ENCODE assay signal across 23 cellular contexts in the genomic region with DNA sequence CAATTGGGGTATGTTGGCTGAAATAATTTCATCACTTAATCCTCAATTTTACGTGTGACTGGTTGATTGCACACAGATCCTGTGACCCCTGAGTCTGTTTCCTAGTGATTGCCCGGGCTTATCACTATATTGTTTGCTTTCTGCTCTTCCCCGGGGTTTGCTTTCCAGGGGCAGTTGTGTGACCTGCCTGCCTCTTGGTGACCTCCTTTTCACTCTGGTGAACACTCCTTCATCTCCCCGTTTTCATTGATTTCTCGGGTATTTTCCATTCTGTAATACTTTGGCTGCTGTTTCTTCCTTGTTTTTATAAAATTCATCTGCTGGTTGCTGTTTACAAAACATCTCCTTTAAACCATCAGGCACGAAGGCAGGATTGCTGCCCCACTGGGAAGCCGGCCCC. TPM values are rescaled to one million over a fixed set of nuclear protein-coding genes. Genes with fewer than 3 reads are reported as not detected.
DNase-seq lines count a peak whose midpoint lies in the region; ATAC-seq and TF ChIP-seq lines count a peak whose summit lies in the region.
"Had no signal": no experiment of that assay in that cellular context is flagged by ENCODE, and none has a peak within 500 bp of the region (broad histone marks: within the 10 kb centered on the region; RNA-seq: fewer than 3 reads in every experiment).

No MANE protein-coding gene starts in this region.

- POLR2A ChIA-PET in SK-N-SH (lab: Yijun Ruan, JAX), result no interaction called here

- H3K27me3 Mint-ChIP-seq in neural progenitor cell (ENCODE audit: insufficient read depth, low read depth), result peaks cover 24% of the 10 kb centered on the region

- H3K4me3 Mint-ChIP-seq in neural progenitor cell, result peak overlapping the region; percentile 16
- H3K4me3 Mint-ChIP-seq: CD14-positive monocyte had no signal

- H4K20me1 ChIP-seq in SK-N-SH (ENCODE audit: insufficient read depth), result no peaks in the 10 kb centered on the region
- peaks cover 13% of the 10 kb centered on the region for H4K20me1 ChIP-seq in neural progenitor cell (ENCODE audit: low read depth)

- TF ChIP-seq EP300 in SK-N-SH (IDR thresholded peaks at IDR 0.05; ENCODE audit: borderline replicate concordance in 1 of 2, low read depth in 1 of 2, low read length in 1 of 2), result no peak

- no peaks in the 10 kb centered on the region for H3K9me3 Mint-ChIP-seq in neural progenitor cell
- H3K9me3 Mint-ChIP-seq: CD14-positive monocyte had no signal

- no peaks in the 10 kb centered on the region for H3K36me3 Mint-ChIP-seq in neural progenitor cell
- H3K36me3 Mint-ChIP-seq: CD14-positive monocyte had no signal

- 9% methylated on average over 7 of the region's 7 CpGs for WGBS in SK-N-SH (ENCODE audit: low lambda C conversion rate)
- WGBS in esophagus squamous epithelium, 2 donors, result 47 to 62% methylated on average over 7 of the region's 7 CpGs

- H3K4me1 Mint-ChIP-seq in neural progenitor cell, result peaks cover 36% of the 10 kb centered on the region
- H3K4me1 Mint-ChIP-seq: CD14-positive monocyte had no signal

- H3K27me3 ChIP-seq in SK-N-SH (ENCODE audit: insufficient read depth) (peaks cover 23% of the 10 kb centered on the region; the same call in 1 of the 2 replicates), esophagus squamous epithelium (no peaks in the 10 kb centered on the region), neural progenitor cell (peaks cover 20% of the 10 kb centered on the region), vagina (no peaks in the 10 kb centered on the region)

- H3K9me3 ChIP-seq in SK-N-SH, result no peaks in the 10 kb centered on the region
- no peaks in the 10 kb centered on the region for H3K9me3 ChIP-seq in esophagus squamous epithelium
- peaks cover 5% of the 10 kb centered on the region for H3K9me3 ChIP-seq in neural progenitor cell (ENCODE audit: low read depth)
- no peaks in the 10 kb centered on the region for H3K9me3 ChIP-seq in vagina

- H3K79me2 ChIP-seq in SK-N-SH (ENCODE audit: insufficient read depth) (no peaks in the 10 kb centered on the region), neural progenitor cell (ENCODE audit: low read depth) (no peaks in the 10 kb centered on the region)

- ATAC-seq in SK-N-SH treated with all-trans-retinoic acid at 6 μM for 48 hours (no peak), HG03135 (IDR thresholded peaks at IDR 0.05; ENCODE audit: unreplicated experiment) (no peak), HG02763 (IDR thresholded peaks at IDR 0.05; ENCODE audit: unreplicated experiment) (no peak)

- H3K4me2 ChIP-seq in SK-N-SH (no peak overlapping the region), neural progenitor cell (no peak overlapping the region)
- H3K4me2 ChIP-seq: KMS-11 had no signal

- TF ChIP-seq CTCF in SK-N-SH (IDR thresholded peaks at IDR 0.05) (no peak), esophagus squamous epithelium (IDR thresholded peaks at IDR 0.05) (no peak), neural progenitor cell (IDR thresholded peaks at IDR 0.05) (no peak), vagina (IDR thresholded peaks at IDR 0.05) (no peak)

- no peaks in the 10 kb centered on the region for H3F3A ChIP-seq in SK-N-SH (replicated peaks; ENCODE audit: insufficient read depth)
- peaks cover 33% of the 10 kb centered on the region for H3F3A ChIP-seq in neural progenitor cell (ENCODE audit: low read depth)

- H3K9ac ChIP-seq in SK-N-SH, result no peak overlapping the region
- H3K9ac ChIP-seq in neural progenitor cell, result no peak overlapping the region
- H3K9ac ChIP-seq: KMS-11 had no signal

- no peak for TF ChIP-seq RAD21 in SK-N-SH (IDR thresholded peaks at IDR 0.05; ENCODE audit: low read length)

- no peak overlapping the region for H3K4me3 ChIP-seq in SK-N-SH (ENCODE audit: low read depth in 2 of 2, low read length in 1 of 2)
- no peak overlapping the region for H3K4me3 ChIP-seq in esophagus squamous epithelium
- no peak overlapping the region for H3K4me3 ChIP-seq in neural progenitor cell
- no peak overlapping the region for H3K4me3 ChIP-seq in vagina

- no peaks in the 10 kb centered on the region for H3K4me1 ChIP-seq in SK-N-SH (ENCODE audit: control insufficient read depth in 1 of 2, insufficient read depth in 2 of 2, low read depth in 1 of 2, low read length in 1 of 2)
- H3K4me1 ChIP-seq in esophagus squamous epithelium, result peaks cover 0 to 16% (median 5%) of the 10 kb centered on the region in 3 donors
- H3K4me1 ChIP-seq in neural progenitor cell, result peaks cover 32% of the 10 kb centered on the region
- peaks cover 19% of the 10 kb centered on the region for H3K4me1 ChIP-seq in vagina

- no peaks in the 10 kb centered on the region for H3K9me2 ChIP-seq in SK-N-SH

- no peak for DNase-seq in SK-N-SH
- no peak for DNase-seq in esophagus squamous epithelium (lab: John Stamatoyannopoulos, UW)
- DNase-seq in neural progenitor cell (ENCODE audit: low spot score), result no peak
- no peak for DNase-seq in vagina (ENCODE audit: extremely low spot score in 2 of 2)
- no peak for DNase-seq in amniotic stem cell (lab: John Stamatoyannopoulos, UW)
- DNase-seq: COR-L47, DMS 273 treated with DMSO at 0.1 percent for 48 hours, DND-41, MV-4-11, NCI-H1417, NCI-H1930, NCI-H2171, NCI-H446 treated with DMSO at 0.1 percent for 48 hours, NCI-H774, SHP77 had no signal

- TF ChIP-seq POLR2A in esophagus squamous epithelium (IDR thresholded peaks at IDR 0.05), result no peak
- no peak for TF ChIP-seq POLR2A in vagina (IDR thresholded peaks at IDR 0.05)

- no peaks in the 10 kb centered on the region for H3K36me3 ChIP-seq in SK-N-SH (replicated peaks in 1 of 2; ENCODE audit: control insufficient read depth in 1 of 2, insufficient read depth in 2 of 2, low read length in 1 of 2)
- peaks cover 0 to 6% (median 0%) of the 10 kb centered on the region in 3 donors for H3K36me3 ChIP-seq in esophagus squamous epithelium
- H3K36me3 ChIP-seq in neural progenitor cell, result no peaks in the 10 kb centered on the region
- H3K36me3 ChIP-seq in vagina, result no peaks in the 10 kb centered on the region

- intact Hi-C loops in esophagus squamous epithelium (cut with DNase I), result no loop called here
- intact Hi-C loops in vagina (cut with DNase I), result no loop called here

- H2AFZ ChIP-seq in SK-N-SH (ENCODE audit: low read depth), result peak overlapping the region; percentile 56; the same call in 1 of the 2 replicates
- no peak overlapping the region for H2AFZ ChIP-seq in neural progenitor cell (replicated peaks)

- H3K27ac ChIP-seq in SK-N-SH (ENCODE audit: low read depth in 2 of 2, low read length in 1 of 2), result no peak overlapping the region
- H3K27ac ChIP-seq in esophagus squamous epithelium, result peak overlapping the region in 3 of 4 donors; percentile 42 to 73 (median 65)
- H3K27ac ChIP-seq in neural progenitor cell, result no peak overlapping the region
- peak overlapping the region; percentile 67 for H3K27ac ChIP-seq in vagina
- H3K27ac ChIP-seq: 22Rv1, KMS-11 had no signal

- CTCF ChIA-PET in SK-N-SH (lab: Yijun Ruan, JAX), result no interaction called here

- H3K27ac Mint-ChIP-seq in neural progenitor cell, result no peak overlapping the region

TF ChIP-seq in SK-N-SH, 30 proteins besides CTCF, POLR2A, EP300 and RAD21 (continues in another document):
- TF ChIP-seq ELF1 (IDR thresholded peaks at IDR 0.05) (no peak), GABPA (IDR thresholded peaks at IDR 0.05; ENCODE audit: low read depth) (no peak), RXRA (IDR thresholded peaks at IDR 0.05; ENCODE audit: borderline replicate concordance, low read depth) (no peak), MEF2A (IDR thresholded peaks at IDR 0.05; ENCODE audit: borderline replicate concordance, low read depth) (no peak)
- TF ChIP-seq, protein P1, sequence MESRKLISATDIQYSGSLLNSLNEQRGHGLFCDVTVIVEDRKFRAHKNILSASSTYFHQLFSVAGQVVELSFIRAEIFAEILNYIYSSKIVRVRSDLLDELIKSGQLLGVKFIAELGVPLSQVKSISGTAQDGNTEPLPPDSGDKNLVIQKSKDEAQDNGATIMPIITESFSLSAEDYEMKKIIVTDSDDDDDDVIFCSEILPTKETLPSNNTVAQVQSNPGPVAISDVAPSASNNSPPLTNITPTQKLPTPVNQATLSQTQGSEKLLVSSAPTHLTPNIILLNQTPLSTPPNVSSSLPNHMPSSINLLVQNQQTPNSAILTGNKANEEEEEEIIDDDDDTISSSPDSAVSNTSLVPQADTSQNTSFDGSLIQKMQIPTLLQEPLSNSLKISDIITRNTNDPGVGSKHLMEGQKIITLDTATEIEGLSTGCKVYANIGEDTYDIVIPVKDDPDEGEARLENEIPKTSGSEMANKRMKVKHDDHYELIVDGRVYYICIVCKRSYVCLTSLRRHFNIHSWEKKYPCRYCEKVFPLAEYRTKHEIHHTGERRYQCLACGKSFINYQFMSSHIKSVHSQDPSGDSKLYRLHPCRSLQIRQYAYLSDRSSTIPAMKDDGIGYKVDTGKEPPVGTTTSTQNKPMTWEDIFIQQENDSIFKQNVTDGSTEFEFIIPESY (IDR thresholded peaks at IDR 0.05; ENCODE audit: borderline replicate concordance, low read depth), result no peak

TF ChIP-seq in SK-N-SH treated with all-trans-retinoic acid at 6 μM for 48 hours, 23 proteins besides CTCF, POLR2A, EP300 and RAD21 (continues in another document):
- no peak for TF ChIP-seq SNAI2 (CRISPR knock-in tag; IDR thresholded peaks at IDR 0.05)
- TF ChIP-seq ZNF565 (CRISPR knock-in tag; conservative IDR thresholded peaks at IDR 0.05; ENCODE audit: low read depth), result no peak
- TF ChIP-seq ESRRG (CRISPR knock-in tag; IDR thresholded peaks at IDR 0.05), result no peak
- TF ChIP-seq ZFP3 (CRISPR knock-in tag; IDR thresholded peaks at IDR 0.05), result no peak
- no peak for TF ChIP-seq GLIS3 (CRISPR knock-in tag; IDR thresholded peaks at IDR 0.05)
- TF ChIP-seq, protein P2, sequence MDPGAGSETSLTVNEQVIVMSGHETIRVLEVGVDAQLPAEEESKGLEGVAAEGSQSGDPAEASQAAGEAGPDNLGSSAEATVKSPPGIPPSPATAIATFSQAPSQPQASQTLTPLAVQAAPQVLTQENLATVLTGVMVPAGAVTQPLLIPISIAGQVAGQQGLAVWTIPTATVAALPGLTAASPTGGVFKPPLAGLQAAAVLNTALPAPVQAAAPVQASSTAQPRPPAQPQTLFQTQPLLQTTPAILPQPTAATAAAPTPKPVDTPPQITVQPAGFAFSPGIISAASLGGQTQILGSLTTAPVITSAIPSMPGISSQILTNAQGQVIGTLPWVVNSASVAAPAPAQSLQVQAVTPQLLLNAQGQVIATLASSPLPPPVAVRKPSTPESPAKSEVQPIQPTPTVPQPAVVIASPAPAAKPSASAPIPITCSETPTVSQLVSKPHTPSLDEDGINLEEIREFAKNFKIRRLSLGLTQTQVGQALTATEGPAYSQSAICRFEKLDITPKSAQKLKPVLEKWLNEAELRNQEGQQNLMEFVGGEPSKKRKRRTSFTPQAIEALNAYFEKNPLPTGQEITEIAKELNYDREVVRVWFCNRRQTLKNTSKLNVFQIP (CRISPR knock-in tag; IDR thresholded peaks at IDR 0.05; ENCODE audit: borderline replicate concordance, low read depth), result no peak
- no peak for TF ChIP-seq ZC3H10 (CRISPR knock-in tag; IDR thresholded peaks at IDR 0.05)
- TF ChIP-seq ARNTL (CRISPR knock-in tag; IDR thresholded peaks at IDR 0.05; ENCODE audit: borderline replicate concordance, low read depth), result no peak

RNA-seq across cellular contexts. Expression of a gene that starts 36.0 kb away (rescaled TPM):
- 0.03 and 0.05 TPM in 2 replicates for polyA plus RNA-seq in SK-N-SH (2012; rRNA removed)
- polyA plus RNA-seq in SK-N-SH (2012; cell fraction: cytosol; rRNA removed), result 0.01 and 0.07 TPM in 2 replicates
- 0.01 and 0.05 TPM in 2 replicates for polyA plus RNA-seq in SK-N-SH (2012; cell fraction: nucleus; rRNA removed)
- total RNA-seq in esophagus squamous epithelium (10 to 100 TPM in 3 of 4 donors, 1 to 10 TPM in 1; 9.8 to 33.6 (median 17.6) TPM), neural progenitor cell (ENCODE audit: low replicate concordance) (0.45 and 2.4 TPM in 2 replicates), vagina (4.7 TPM)
- total RNA-seq: G401, OCI-LY7 had no signal

Comparison
In these comparisons a context has a peak if more than half of its experiments do, and no peak if none do; other contexts are left out.
1. H3K27ac ChIP-seq: peak in esophagus squamous epithelium (3 of 4) and vagina (single experiment); none in SK-N-SH (0 of 2) and neural progenitor cell (single experiment).